In the genomic region with DNA sequence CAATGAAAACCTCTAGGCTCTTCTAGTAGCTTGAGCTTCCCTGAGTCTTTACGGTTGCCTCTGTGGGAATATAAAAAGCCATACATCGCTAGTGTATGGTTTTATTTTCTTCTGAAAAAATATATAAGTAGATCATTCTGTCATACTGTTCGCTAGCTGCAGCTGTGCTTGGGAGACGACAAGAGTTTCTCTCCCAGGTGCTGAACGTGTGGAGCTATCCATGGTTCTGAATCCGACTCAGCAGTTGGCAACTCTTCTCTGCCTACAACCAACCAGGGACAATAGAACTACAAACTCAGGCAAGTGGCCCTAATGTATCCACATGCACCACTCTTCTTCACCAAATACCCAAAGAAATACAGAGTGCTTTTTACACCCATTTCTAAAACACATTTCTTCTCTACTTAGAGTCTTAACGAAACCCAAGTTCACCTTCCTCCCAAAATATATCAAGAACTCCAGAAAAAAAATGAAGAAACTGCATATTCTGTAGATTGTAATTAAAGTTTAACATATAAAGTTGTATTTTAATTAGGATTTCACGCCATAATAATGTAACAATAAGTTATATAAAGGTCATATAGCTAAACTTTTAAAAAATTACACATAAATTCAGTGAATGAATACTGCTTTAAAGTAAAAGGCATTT, we compare ENCODE assay signal across 9 cellular contexts. TPM values are rescaled to one million over a fixed set of nuclear protein-coding genes. Genes with fewer than 3 reads are reported as not detected.
A peak's percentile ranks its signal among the peaks of the same experiment; 100 is the strongest.
DNase-seq lines count a peak whose midpoint lies in the region; ATAC-seq and TF ChIP-seq lines count a peak whose summit lies in the region.
"Had no signal": no experiment of that assay in that cellular context is flagged by ENCODE, and none has a peak within 500 bp of the region (broad histone marks: within the 10 kb centered on the region; RNA-seq: fewer than 3 reads in every experiment).

No MANE protein-coding gene starts in this region.

- H3K9ac ChIP-seq in Karpas-422 (ENCODE audit: low read length) = no peak overlapping the region

- H3K4me1 Mint-ChIP-seq in activated naive CD8-positive, alpha-beta T cell treated with anti-CD3 and anti-CD28 coated beads, Interleukin-2, amount 50 U/mL, for 24 hours = no peaks in the 10 kb centered on the region

- H3K9me3 Mint-ChIP-seq in activated naive CD8-positive, alpha-beta T cell treated with anti-CD3 and anti-CD28 coated beads, Interleukin-2, amount 50 U/mL, for 24 hours = peaks cover 17% of the 10 kb centered on the region

- H3K36me3 ChIP-seq in Karpas-422 (ENCODE audit: insufficient read depth, low read length) (no peaks in the 10 kb centered on the region), spleen (no peaks in the 10 kb centered on the region)

- no peak overlapping the region for H3K27ac Mint-ChIP-seq in activated naive CD8-positive, alpha-beta T cell treated with anti-CD3 and anti-CD28 coated beads, Interleukin-2, amount 50 U/mL, for 24 hours

- ATAC-seq in GM21390 (IDR thresholded peaks at IDR 0.05; ENCODE audit: unreplicated experiment) = peak; percentile 79
- no peak for ATAC-seq in activated naive CD8-positive, alpha-beta T cell treated with anti-CD3 and anti-CD28 coated beads, Interleukin-2, amount 50 U/mL, for 24 hours
- ATAC-seq in GM19467 (IDR thresholded peaks at IDR 0.05; ENCODE audit: unreplicated experiment) = no peak

- no peaks in the 10 kb centered on the region for H3K9me2 ChIP-seq in Karpas-422 (replicated peaks; ENCODE audit: insufficient read depth, low read length)

- intact Hi-C loops in spleen (cut with DNase I; ENCODE audit: low total_unique reads) = no loop called here

- H3K9me3 ChIP-seq in Karpas-422 (ENCODE audit: low read length) (peaks cover 19% of the 10 kb centered on the region), spleen (peaks cover 0 to 14% (median 8%) of the 10 kb centered on the region in 8 donors)

- H3K79me2 ChIP-seq in Karpas-422 (ENCODE audit: low read length) = no peaks in the 10 kb centered on the region

- no peak overlapping the region for H3K4me3 ChIP-seq in Karpas-422 (ENCODE audit: low read length)
- no peak overlapping the region for H3K4me3 ChIP-seq in spleen

- no peak for TF ChIP-seq POLR2A in spleen (IDR thresholded peaks at IDR 0.05)

- H3K36me3 Mint-ChIP-seq in activated naive CD8-positive, alpha-beta T cell treated with anti-CD3 and anti-CD28 coated beads, Interleukin-2, amount 50 U/mL, for 24 hours (ENCODE audit: low read depth) = no peaks in the 10 kb centered on the region

- H3K4me3 Mint-ChIP-seq in activated naive CD8-positive, alpha-beta T cell treated with anti-CD3 and anti-CD28 coated beads, Interleukin-2, amount 50 U/mL, for 24 hours = no peak overlapping the region

- TF ChIP-seq CTCF in spleen (IDR thresholded peaks at IDR 0.05 in 8 of 11, conservative IDR thresholded peaks at IDR 0.05 in 3 of 11) = no peak

- H3K4me1 ChIP-seq in Karpas-422 (ENCODE audit: low read length) (no peaks in the 10 kb centered on the region), spleen (peaks cover 0 to 4% (median 0%) of the 10 kb centered on the region in 6 donors)

- peaks cover 21% of the 10 kb centered on the region for H3K27me3 Mint-ChIP-seq in activated naive CD8-positive, alpha-beta T cell treated with anti-CD3 and anti-CD28 coated beads, Interleukin-2, amount 50 U/mL, for 24 hours

- WGBS in spleen, 5 donors = 13 to 18% (median 16%) methylated on average over 8 of the region's 8 CpGs

- H2AFZ ChIP-seq in Karpas-422 (ENCODE audit: low read length) = no peak overlapping the region

- DNase-seq in EH (ENCODE audit: low read depth) (peak; percentile 43), Karpas-422 (peak; percentile 69), iPS DF 4.7 (ENCODE audit: extremely low read depth, low spot score) (peak; percentile 85), superior temporal gyrus (ENCODE audit: extremely low spot score) (peak; percentile 74), spleen (no peak)
- peak; percentile 23 for DNase-seq in activated naive CD8-positive, alpha-beta T cell treated with anti-CD3 and anti-CD28 coated beads, Interleukin-2, amount 50 U/mL, for 24 hours

- H3K27me3 ChIP-seq in Karpas-422 (ENCODE audit: low read length) = no peaks in the 10 kb centered on the region
- H3K27me3 ChIP-seq in spleen (replicated peaks in 1 of 7) = peaks cover 0 to 35% (median 11%) of the 10 kb centered on the region in 7 donors

- no peak overlapping the region for H3K27ac ChIP-seq in Karpas-422 (ENCODE audit: low read length)
- H3K27ac ChIP-seq in spleen = no peak overlapping the region

- H3K4me2 ChIP-seq in Karpas-422 (ENCODE audit: low read depth, low read length, poor library complexity, severe bottlenecking) = no peak overlapping the region

- no peaks in the 10 kb centered on the region for H4K20me1 ChIP-seq in Karpas-422 (ENCODE audit: insufficient read depth, low read depth, low read length)

RNA-seq across cellular contexts. Expression of gene KCNH7, which starts 2.2 kb away (rescaled TPM):
- total RNA-seq in Karpas-422 (2014; rRNA removed; shearing (Covaris generic); ENCODE audit: low replicate concordance) = not detected in 2 replicates
- total RNA-seq in spleen = not detected
- not detected for polyA plus RNA-seq in spleen
- polyA plus RNA-seq: urinary bladder had no signal
